In genomic region chr18:72692595-72692994, GRCh38 we compare ENCODE assay signal across 18 cellular contexts.
DNase-seq lines count a peak whose midpoint lies in the region; ATAC-seq and TF ChIP-seq lines count a peak whose summit lies in the region.
"Had no signal": no experiment of that assay in that cellular context is flagged by ENCODE, and none has a peak within 500 bp of the region (broad histone marks: within the 10 kb centered on the region; RNA-seq: fewer than 3 reads in every experiment).

No MANE protein-coding gene starts in this region.

- H3K4me1 ChIP-seq in breast epithelium (no peaks in the 10 kb centered on the region), smooth muscle cell (ENCODE audit: low read depth) (peaks cover 9% of the 10 kb centered on the region)
- H3K4me1 ChIP-seq: colonic mucosa had no signal

- no peaks in the 10 kb centered on the region for H3F3A ChIP-seq in smooth muscle cell (ENCODE audit: low read depth)

- H3K4me3 ChIP-seq in breast epithelium (peak overlapping the region in 2 of 3 donors; percentile 33 to 47), smooth muscle cell (peak overlapping the region; percentile 27)
- H3K4me3 ChIP-seq: colonic mucosa had no signal

- DNase-seq in NCI-H748 (lab: John Stamatoyannopoulos, UW; ENCODE audit: unreplicated experiment) (peak; percentile 44), NCI-H748 treated with DMSO at 0.1 percent for 48 hours (lab: John Stamatoyannopoulos, UW) (no peak), breast epithelium (ENCODE audit: low spot score in 2 of 2) (no peak), left colon (peak in 1 of 2 donors; percentile 4), smooth muscle cell (lab: John Stamatoyannopoulos, UW; ENCODE audit: unreplicated experiment) (no peak), NCI-H1694 treated with DMSO at 0.1 percent for 48 hours (lab: John Stamatoyannopoulos, UW) (no peak), SK-N-DZ (ENCODE audit: low spot score) (no peak)
- DNase-seq: activated CD4-positive, alpha-beta T cell treated with anti-CD3 and anti-CD28 coated beads, Interleukin-2, amount 10 ng/mL, durations not matched to agents 24 days and 14 days; activated naive CD4-positive, alpha-beta T cell; aorta; CD4-positive, alpha-beta memory T cell; foreskin melanocyte; NCI-H1694; NCI-H526 had no signal

- no peaks in the 10 kb centered on the region for H3K36me3 ChIP-seq in breast epithelium
- H3K36me3 ChIP-seq in smooth muscle cell (ENCODE audit: low read depth): no peaks in the 10 kb centered on the region
- H3K36me3 ChIP-seq: colonic mucosa had no signal

- no peak overlapping the region for H3K27ac ChIP-seq in breast epithelium
- H3K27ac ChIP-seq in smooth muscle cell (ENCODE audit: low read depth): no peak overlapping the region
- H3K27ac ChIP-seq: colonic mucosa had no signal

- peak overlapping the region; percentile 56 for H2AFZ ChIP-seq in smooth muscle cell (ENCODE audit: low read depth)

- no peak for TF ChIP-seq CTCF in breast epithelium (IDR thresholded peaks at IDR 0.05)
- TF ChIP-seq CTCF in smooth muscle cell (IDR thresholded peaks at IDR 0.05; ENCODE audit: borderline replicate concordance, insufficient read depth, poor library complexity, severe bottlenecking): no peak

- no peaks in the 10 kb centered on the region for H4K20me1 ChIP-seq in smooth muscle cell (ENCODE audit: low read depth)

- intact Hi-C loops in breast epithelium (cut with DNase I; ENCODE audit: low total_unique reads): no loop called here
- intact Hi-C loops in left colon (cut with DNase I, micrococcal nuclease): no loop called here

- H3K4me2 ChIP-seq in smooth muscle cell: peak overlapping the region; percentile 77

- no peaks in the 10 kb centered on the region for H3K79me2 ChIP-seq in smooth muscle cell (ENCODE audit: low read depth)

- H3K9me3 ChIP-seq in breast epithelium (no peaks in the 10 kb centered on the region), smooth muscle cell (replicated peaks; ENCODE audit: low read depth) (no peaks in the 10 kb centered on the region)
- H3K9me3 ChIP-seq: colonic mucosa had no signal

- WGBS in smooth muscle cell (ENCODE audit: low lambda C conversion rate): 49% methylated on average over 8 of the region's 8 CpGs

- ATAC-seq in left colon (peak; percentile 42), GM21576 (IDR thresholded peaks at IDR 0.05; ENCODE audit: unreplicated experiment) (no peak)
- ATAC-seq: natural killer cell treated with Interleukin-12 subunit alpha and Interleukin-12 subunit beta and Interleukin-15 and Interleukin-18, amount 100 ng/mL, for 72 hours; Panc1 had no signal

- H3K27me3 ChIP-seq in breast epithelium (no peaks in the 10 kb centered on the region), smooth muscle cell (ENCODE audit: low read depth) (no peaks in the 10 kb centered on the region)
- H3K27me3 ChIP-seq: colonic mucosa had no signal

- no peak overlapping the region for H3K9ac ChIP-seq in smooth muscle cell (ENCODE audit: low read depth)

- no peak for TF ChIP-seq POLR2A in breast epithelium (IDR thresholded peaks at IDR 0.05)
